ENCODE assay signal across 7 cellular contexts in the genomic region with DNA sequence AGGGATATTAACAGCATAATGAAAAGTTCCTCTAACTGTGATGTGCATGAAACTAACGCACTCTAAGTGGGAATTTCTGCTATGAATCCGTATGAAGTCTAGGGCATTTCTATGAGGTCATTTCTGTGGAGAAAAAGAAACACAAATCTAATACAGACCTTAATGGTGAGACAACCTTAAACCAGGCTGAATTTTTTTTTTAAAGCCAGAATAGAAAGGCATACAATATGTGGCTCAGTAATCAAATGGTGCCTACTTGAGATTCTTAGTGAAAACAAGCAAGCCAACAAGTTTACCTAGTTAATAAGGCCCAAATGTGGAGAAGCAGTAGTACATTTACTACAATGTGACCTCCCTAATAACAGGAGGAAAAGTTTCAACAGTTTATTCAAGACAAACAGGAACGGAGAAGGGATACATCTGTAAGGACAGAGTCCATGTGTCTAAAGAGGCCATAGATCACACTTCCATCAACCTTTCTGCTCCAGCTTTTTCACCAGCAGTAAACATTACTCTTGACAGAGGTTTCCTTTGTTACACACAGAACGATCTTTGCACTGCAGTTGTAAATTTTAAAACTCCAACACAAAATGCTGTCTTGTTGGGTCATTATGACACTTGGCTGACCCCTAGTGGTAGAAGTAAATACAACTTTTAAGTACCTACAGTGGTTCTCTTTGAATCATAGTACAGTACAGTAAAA. TPM values are rescaled to one million over a fixed set of nuclear protein-coding genes. Genes with fewer than 3 reads are reported as not detected.
DNase-seq lines count a peak whose midpoint lies in the region; ATAC-seq, FAIRE-seq and TF ChIP-seq lines count a peak whose summit lies in the region.

No MANE protein-coding gene starts in this region.

- H3K4me1 ChIP-seq in keratinocyte (ENCODE audit: control insufficient read depth, extremely low read depth, insufficient read depth, low read length), result no peaks in the 10 kb centered on the region

- TF ChIP-seq CTCF in HL-60 (IDR thresholded peaks at IDR 0.05; ENCODE audit: insufficient read depth, low read length) (peak; percentile 35), bronchial epithelial cell (IDR thresholded peaks at IDR 0.05; ENCODE audit: insufficient read depth, low read length, severe bottlenecking) (peak; percentile 61), keratinocyte (optimal IDR thresholded peaks at IDR 0.05 in 1 of 3, IDR thresholded peaks at IDR 0.05 in 1 of 3, conservative IDR thresholded peaks at IDR 0.05 in 1 of 3; ENCODE audit: extremely low read depth in 1 of 3, insufficient read depth in 2 of 3, low read length in 3 of 3) (peak in 2 of 3 experiments; percentile 52 to 60)

- H3K9me3 ChIP-seq in keratinocyte (ENCODE audit: control insufficient read depth, low read depth, low read length), result no peaks in the 10 kb centered on the region

- FAIRE-seq in bronchial epithelial cell (lab: Jason Lieb, UNC) (no peak), keratinocyte (lab: Jason Lieb, UNC) (peak; percentile 79)

- H3K4me2 ChIP-seq in keratinocyte (ENCODE audit: control insufficient read depth, extremely low read depth, insufficient read depth, low read depth, low read length), result no peak overlapping the region

- H3K79me2 ChIP-seq in keratinocyte (ENCODE audit: control insufficient read depth, insufficient read depth, low read length), result no peaks in the 10 kb centered on the region

- no peaks in the 10 kb centered on the region for H3K9me1 ChIP-seq in keratinocyte (ENCODE audit: control insufficient read depth, extremely low read depth, insufficient read depth, low read length)

- DNase-seq in GM04503 (ENCODE audit: low read depth), result peak; percentile 39
- DNase-seq in HL-60 (ENCODE audit: low read depth in 1 of 2, low spot score in 1 of 2), result peak; percentile 34 to 60
- DNase-seq in NCI-H82 treated with DMSO at 0.1 percent for 48 hours (lab: John Stamatoyannopoulos, UW; ENCODE audit: unreplicated experiment), result peak; percentile 9
- peak; percentile 81 for DNase-seq in bronchial epithelial cell (ENCODE audit: low read depth)
- peak; percentile 79 for DNase-seq in keratinocyte (ENCODE audit: low read depth, low spot score)
- DNase-seq in stimulated activated naive CD8-positive, alpha-beta T cell treated with anti-CD3 and anti-CD28 coated beads, Interleukin-15, Interleukin-2, amounts not matched to agents 100 U/mL and 50 U/mL, for 24 hours, result no peak

- H3K27ac ChIP-seq in HL-60 (replicated peaks), result no peak overlapping the region
- no peak overlapping the region for H3K27ac ChIP-seq in keratinocyte (ENCODE audit: control insufficient read depth, insufficient read depth, low read length)

- H3K27me3 ChIP-seq in HL-60 (ENCODE audit: insufficient read depth, poor library complexity, severe bottlenecking), result no peaks in the 10 kb centered on the region
- H3K27me3 ChIP-seq in bronchial epithelial cell (ENCODE audit: control insufficient read depth, insufficient read depth, low read length), result no peaks in the 10 kb centered on the region
- H3K27me3 ChIP-seq in keratinocyte (ENCODE audit: control insufficient read depth, extremely low read depth, insufficient read depth, low read length), result no peaks in the 10 kb centered on the region

- dilution Hi-C loops in keratinocyte (cut with MboI; ENCODE audit: extremely low pct_ligation_motif_present, low sequenced_read_pairs), result no loop called here

- H3K4me3 ChIP-seq in HL-60 (replicated peaks; ENCODE audit: insufficient read depth, low read length), result no peak overlapping the region
- H3K4me3 ChIP-seq in bronchial epithelial cell (ENCODE audit: low read depth, low read length), result no peak overlapping the region
- H3K4me3 ChIP-seq in keratinocyte (ENCODE audit: control insufficient read depth in 2 of 3, extremely low read depth in 1 of 3, insufficient read depth in 2 of 3, low read depth in 1 of 3, low read length in 3 of 3), result no peak overlapping the region

- no peak overlapping the region for H3K9ac ChIP-seq in keratinocyte (ENCODE audit: control insufficient read depth, extremely low read depth, insufficient read depth, low read length)

- ATAC-seq in GM21447 (IDR thresholded peaks at IDR 0.05; ENCODE audit: unreplicated experiment), result peak; percentile 82
- peak; percentile 83 for ATAC-seq in stimulated activated naive CD8-positive, alpha-beta T cell treated with anti-CD3 and anti-CD28 coated beads, Interleukin-15, Interleukin-2, amounts not matched to agents 100 U/mL and 50 U/mL, for 24 hours

- H2AFZ ChIP-seq in keratinocyte (ENCODE audit: control insufficient read depth, low read length), result no peak overlapping the region

- no peaks in the 10 kb centered on the region for H4K20me1 ChIP-seq in keratinocyte (ENCODE audit: control insufficient read depth, extremely low read depth, insufficient read depth, low read length)

- no peaks in the 10 kb centered on the region for H3K36me3 ChIP-seq in bronchial epithelial cell (ENCODE audit: control insufficient read depth, insufficient read depth, low read length)
- peaks cover 2 to 3% of the 10 kb centered on the region in 2 experiments for H3K36me3 ChIP-seq in keratinocyte (ENCODE audit: control insufficient read depth in 2 of 2, extremely low read depth in 1 of 2, insufficient read depth in 2 of 2, low read length in 2 of 2)

RNA-seq across cellular contexts. Expression of a gene that starts 26.2 kb away (rescaled TPM):
- total RNA-seq in bronchial epithelial cell, result 20.1 and 28.4 TPM in 2 replicates
- polyA plus RNA-seq in keratinocyte, result 7.8 to 15.3 TPM (median 10.2 TPM) in 3 replicates
- 10.8 TPM for polyA plus RNA-seq in keratinocyte (2011; ENCODE audit: low read depth)
- polyA plus RNA-seq in keratinocyte (2011; cell fraction: cytosol; rRNA removed), result 9.5 and 15.2 TPM in 2 replicates
- 6.7 and 11.3 TPM in 2 replicates for polyA plus RNA-seq in keratinocyte (2011; cell fraction: nucleus; rRNA removed)
- polyA plus RNA-seq in keratinocyte (2012; ENCODE audit: low replicate concordance), result 7.4 and 12.4 TPM in 2 replicates
- 3.3 to 12.4 TPM (median 4.4 TPM) in 3 replicates for polyA minus RNA-seq in keratinocyte
- polyA minus RNA-seq in keratinocyte (2011; cell fraction: cytosol; rRNA and poly(A)+ RNA removed), result 11.3 TPM
- 8.0 and 13.0 TPM in 2 replicates for polyA minus RNA-seq in keratinocyte (2011; cell fraction: nucleus; rRNA and poly(A)+ RNA removed)

RNA-seq across cellular contexts. Expression of a gene that starts 49.2 kb away (rescaled TPM):
- total RNA-seq in bronchial epithelial cell, result 3.1 and 3.2 TPM in 2 replicates
- 2.6 to 5.1 TPM (median 3.5 TPM) in 3 replicates for polyA plus RNA-seq in keratinocyte
- polyA plus RNA-seq in keratinocyte (2011; ENCODE audit: low read depth), result 6.7 TPM
- 4.4 and 4.6 TPM in 2 replicates for polyA plus RNA-seq in keratinocyte (2011; cell fraction: cytosol; rRNA removed)
- 3.8 and 4.8 TPM in 2 replicates for polyA plus RNA-seq in keratinocyte (2011; cell fraction: nucleus; rRNA removed)
- 5.1 and 5.2 TPM in 2 replicates for polyA plus RNA-seq in keratinocyte (2012; ENCODE audit: low replicate concordance)
- 0.20 to 0.80 TPM (median 0.33 TPM) in 3 replicates for polyA minus RNA-seq in keratinocyte
- 6.5 TPM for polyA minus RNA-seq in keratinocyte (2011; cell fraction: cytosol; rRNA and poly(A)+ RNA removed)
- 1.8 and 2.6 TPM in 2 replicates for polyA minus RNA-seq in keratinocyte (2011; cell fraction: nucleus; rRNA and poly(A)+ RNA removed)
